8 cellular contexts compared by ENCODE assay signal in genomic region chr18:80147418-80148315, GRCh38. TPM values are rescaled to one million over a fixed set of nuclear protein-coding genes. Genes with fewer than 3 reads are reported as not detected.
DNase-seq lines count a peak whose midpoint lies in the region; ATAC-seq and TF ChIP-seq lines count a peak whose summit lies in the region.

No MANE protein-coding gene starts in this region.

- no peak overlapping the region for H3K27ac ChIP-seq in neutrophil

- peak; percentile 85 for ATAC-seq in GM19372 (IDR thresholded peaks at IDR 0.05; ENCODE audit: low read depth, unreplicated experiment)
- ATAC-seq in HG03558 (IDR thresholded peaks at IDR 0.05; ENCODE audit: extremely low read depth, unreplicated experiment), result peak; percentile 68

- peak in 13 of 14 donors; percentile 7 to 82 (median 68) for DNase-seq in C1 segment of cervical spinal cord (lab: John Stamatoyannopoulos, UW)
- peak; percentile 89 for DNase-seq in RKO (ENCODE audit: low spot score)
- peak; percentile 67 for DNase-seq in activated effector memory CD4-positive, alpha-beta T cell treated with Interleukin-2 at 50 U/mL for 16 hours
- peak; percentile 77 for DNase-seq in fibroblast of villous mesenchyme (ENCODE audit: low read depth)
- DNase-seq in stromal cell of bone marrow (ENCODE audit: low read depth), result peak; percentile 67

- peak overlapping the region; percentile 72 for H3K4me3 ChIP-seq in fibroblast of villous mesenchyme (ENCODE audit: low read depth, low read length)
- peak overlapping the region; percentile 59 to 60 for H3K4me3 ChIP-seq in neutrophil (ENCODE audit: low read depth in 1 of 2, low read length in 1 of 2)

- no peaks in the 10 kb centered on the region for H3K36me3 ChIP-seq in neutrophil

- no peak for TF ChIP-seq CTCF in fibroblast of villous mesenchyme (IDR thresholded peaks at IDR 0.05; ENCODE audit: insufficient read depth, low read depth, low read length)
- no peak for TF ChIP-seq CTCF in neutrophil (IDR thresholded peaks at IDR 0.05)

- peaks cover 33% of the 10 kb centered on the region for H3K27me3 ChIP-seq in neutrophil

- no peaks in the 10 kb centered on the region for H3K9me3 ChIP-seq in neutrophil

- peaks cover 18 to 23% of the 10 kb centered on the region in 2 experiments for H3K4me1 ChIP-seq in neutrophil (ENCODE audit: control insufficient read depth in 1 of 2, insufficient read depth in 1 of 2, low read depth in 1 of 2, low read length in 1 of 2)

RNA-seq across cellular contexts. Expression of gene ADNP2, which starts 38.6 kb away (rescaled TPM):
- total RNA-seq in fibroblast of villous mesenchyme, result 23.3 and 24.5 TPM in 2 replicates
